Comparison of ENCODE assay signal across 32 cellular contexts in genomic region chr22:20991252-20992055, GRCh38. TPM values are rescaled to one million over a fixed set of nuclear protein-coding genes. Genes with fewer than 3 reads are reported as not detected.
"Had no signal": no experiment of that assay in that cellular context is flagged by ENCODE, and none has a peak within 500 bp of the region (broad histone marks: within the 10 kb centered on the region; RNA-seq: fewer than 3 reads in every experiment).

No MANE protein-coding gene starts in this region.

- H3K27me3 ChIP-seq: body of pancreas, colonic mucosa, esophagus muscularis mucosa, foreskin keratinocyte, gastrocnemius medialis had no signal

- H3K27me3 Mint-ChIP-seq: activated B cell treated with CpG ODN at 0.5 μM for 24 hours; activated CD8-positive, alpha-beta T cell treated with anti-CD3 and anti-CD28 coated beads for 36 hours; activated naive CD8-positive, alpha-beta T cell; activated T-helper 17 cell treated with anti-CD3 and anti-CD28 coated beads, Interleukin-2, amount 50 U/mL, for 72 hours; T-helper 17 cell had no signal

- H3K9me3 Mint-ChIP-seq: activated B cell treated with CpG ODN at 0.5 μM for 24 hours; activated CD8-positive, alpha-beta T cell treated with anti-CD3 and anti-CD28 coated beads for 36 hours; activated T-cell treated with anti-CD3 and anti-CD28 coated beads, Interleukin-2, amount 50 U/mL, for 4 hours; activated T-helper 17 cell treated with anti-CD3 and anti-CD28 coated beads, Interleukin-2, amount 50 U/mL, for 72 hours; T-helper 2 cell treated with Interferon-gamma antibody and Interleukin-4, amounts not matched to agents 5 μg/mL and 100 μg/mL, for 36 hours had no signal

- H3K27ac ChIP-seq: body of pancreas, colonic mucosa, esophagus muscularis mucosa, foreskin keratinocyte, gastrocnemius medialis, WERI-Rb-1 had no signal

- H3K4me3 ChIP-seq: body of pancreas, colonic mucosa, esophagus muscularis mucosa, gastrocnemius medialis had no signal

- H3K4me3 Mint-ChIP-seq: activated B cell treated with CpG ODN at 0.5 μM for 24 hours; activated CD8-positive, alpha-beta T cell treated with anti-CD3 and anti-CD28 coated beads for 36 hours; activated T-cell treated with anti-CD3 and anti-CD28 coated beads, Interleukin-2, amount 50 U/mL, for 4 hours; activated T-helper 17 cell treated with anti-CD3 and anti-CD28 coated beads, Interleukin-2, amount 50 U/mL, for 72 hours; T-helper 17 cell; T-helper 2 cell treated with Interferon-gamma antibody and Interleukin-4, amounts not matched to agents 5 μg/mL and 100 μg/mL, for 36 hours had no signal

- ATAC-seq: activated CD4-positive, CD25-positive, alpha-beta regulatory T cell treated with anti-CD3 and anti-CD28 coated beads, Interleukin-2, amount 50 U/mL, for 24 hours; activated CD8-positive, alpha-beta T cell treated with anti-CD3 and anti-CD28 coated beads for 36 hours; activated T-cell treated with anti-CD3 and anti-CD28 coated beads, Interleukin-2, amount 50 U/mL, for 4 hours; activated T-helper 17 cell treated with anti-CD3 and anti-CD28 coated beads, Interleukin-2, amount 50 U/mL, for 72 hours; body of pancreas; foreskin keratinocyte; gastrocnemius medialis; T-helper 17 cell had no signal

- H3K27ac Mint-ChIP-seq: activated B cell treated with CpG ODN at 0.5 μM for 24 hours; activated CD8-positive, alpha-beta T cell treated with anti-CD3 and anti-CD28 coated beads for 36 hours; activated naive CD8-positive, alpha-beta T cell; activated T-helper 17 cell treated with anti-CD3 and anti-CD28 coated beads, Interleukin-2, amount 50 U/mL, for 72 hours; T-helper 2 cell treated with Interferon-gamma antibody and Interleukin-4, amounts not matched to agents 5 μg/mL and 100 μg/mL, for 36 hours had no signal

- H3K4me1 ChIP-seq: body of pancreas, colonic mucosa, esophagus muscularis mucosa, foreskin keratinocyte, gastrocnemius medialis had no signal

- H3K9me3 ChIP-seq: body of pancreas, colonic mucosa, esophagus muscularis mucosa, gastrocnemius medialis had no signal

- DNase-seq: activated B cell treated with CpG ODN at 0.5 μM for 24 hours; activated CD4-positive, alpha-beta T cell treated with anti-CD3 and anti-CD28 coated beads for 48 hours; activated CD4-positive, alpha-beta T cell treated with anti-CD3 and anti-CD28 coated beads, Interleukin-2, amount 50 U/mL, for 1 hour; activated CD4-positive, alpha-beta T cell treated with anti-CD3 and anti-CD28 coated beads, Interleukin-2, amount 50 U/mL, for 48 hours; activated CD8-positive, alpha-beta memory T cell treated with anti-CD3 and anti-CD28 coated beads for 24 hours; activated CD8-positive, alpha-beta T cell treated with anti-CD3 and anti-CD28 coated beads for 36 hours; activated effector memory CD4-positive, alpha-beta T cell treated with Interleukin-2 at 50 U/mL for 16 hours; activated gamma-delta T cell treated with Interleukin-2 at 50 U/mL for 16 hours; activated naive CD4-positive, alpha-beta T cell treated with anti-CD3 and anti-CD28 coated beads, Interleukin-2, amount 50 U/mL, for 16 hours; activated naive CD4-positive, alpha-beta T cell treated with Interleukin-2 at 50 U/mL for 16 hours; activated T-cell treated with anti-CD3 and anti-CD28 coated beads, Interleukin-2, amount 50 U/mL, for 4 hours; amniotic stem cell; anterior cingulate cortex; body of pancreas; caudate nucleus; colonic mucosa; effector CD8-positive, alpha-beta T cell; erythroblast; foreskin keratinocyte; gastrocnemius medialis; glutamatergic neuron; T-helper 1 cell; T-helper 17 cell; T1000; WERI-Rb-1 had no signal

- FAIRE-seq: endometrium had no signal

- H3K36me3 ChIP-seq: colonic mucosa had no signal

RNA-seq across cellular contexts. Expression of gene P2RX6, which starts 23.5 kb away (rescaled TPM):
- total RNA-seq: body of pancreas, dermis microvascular lymphatic vessel endothelial cell had no signal

RNA-seq across cellular contexts. Expression of gene AIFM3, which starts 24.4 kb away (rescaled TPM):
- total RNA-seq: activated T-helper 17 cell treated with anti-CD3 and anti-CD28 coated beads, Interleukin-2, amount 50 U/mL, for 72 hours had no signal

RNA-seq across cellular contexts. Expression of gene SLC7A4, which starts 40.9 kb away (rescaled TPM):
- total RNA-seq: activated B cell treated with CpG ODN at 0.5 μM for 24 hours; activated CD8-positive, alpha-beta T cell treated with anti-CD3 and anti-CD28 coated beads for 36 hours; activated T-helper 17 cell treated with anti-CD3 and anti-CD28 coated beads, Interleukin-2, amount 50 U/mL, for 72 hours; dermis microvascular lymphatic vessel endothelial cell; gastrocnemius medialis had no signal
